In the genomic region with DNA sequence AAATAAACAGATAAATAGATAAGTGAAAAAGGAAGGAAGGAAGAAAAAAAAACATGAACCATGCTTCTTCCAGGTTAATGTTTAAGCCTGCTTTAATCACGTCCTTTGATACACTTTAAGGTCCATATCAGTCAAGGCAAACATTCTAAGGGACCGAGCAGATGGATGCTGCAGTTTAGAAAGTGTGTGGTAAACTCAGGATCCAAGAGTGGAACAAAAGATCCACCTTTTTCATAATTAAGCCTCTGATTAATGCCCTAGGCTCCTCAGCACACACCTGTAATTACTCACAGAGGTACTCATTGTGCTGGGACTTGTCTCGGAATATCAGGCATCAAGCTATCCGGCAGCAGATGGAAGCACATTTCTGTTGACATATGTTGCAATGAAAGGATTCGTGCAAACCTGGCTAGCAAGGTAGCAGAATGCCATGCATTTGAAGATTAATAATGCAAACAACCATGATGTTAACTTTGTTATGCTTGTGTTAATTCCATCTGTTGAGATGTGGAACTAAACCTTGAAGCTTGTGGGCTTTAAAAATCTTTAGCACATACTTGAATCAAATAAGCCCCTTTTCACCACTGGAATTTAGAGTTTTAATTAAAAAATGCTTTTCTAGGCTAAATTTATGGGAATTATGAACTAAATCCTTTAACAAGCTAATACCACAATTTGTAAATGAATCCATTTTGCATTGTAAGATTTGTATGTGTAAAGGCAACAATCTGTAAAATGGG, we compare ENCODE assay signal across 1 cellular context.
TF ChIP-seq lines count a peak whose summit lies in the region.

No MANE protein-coding gene starts in this region.

TF ChIP-seq in HepG2, 621 proteins besides CTCF, POLR2A, EP300 and RAD21 (continued from another document and continues in another):
- TF ChIP-seq, protein P1, sequence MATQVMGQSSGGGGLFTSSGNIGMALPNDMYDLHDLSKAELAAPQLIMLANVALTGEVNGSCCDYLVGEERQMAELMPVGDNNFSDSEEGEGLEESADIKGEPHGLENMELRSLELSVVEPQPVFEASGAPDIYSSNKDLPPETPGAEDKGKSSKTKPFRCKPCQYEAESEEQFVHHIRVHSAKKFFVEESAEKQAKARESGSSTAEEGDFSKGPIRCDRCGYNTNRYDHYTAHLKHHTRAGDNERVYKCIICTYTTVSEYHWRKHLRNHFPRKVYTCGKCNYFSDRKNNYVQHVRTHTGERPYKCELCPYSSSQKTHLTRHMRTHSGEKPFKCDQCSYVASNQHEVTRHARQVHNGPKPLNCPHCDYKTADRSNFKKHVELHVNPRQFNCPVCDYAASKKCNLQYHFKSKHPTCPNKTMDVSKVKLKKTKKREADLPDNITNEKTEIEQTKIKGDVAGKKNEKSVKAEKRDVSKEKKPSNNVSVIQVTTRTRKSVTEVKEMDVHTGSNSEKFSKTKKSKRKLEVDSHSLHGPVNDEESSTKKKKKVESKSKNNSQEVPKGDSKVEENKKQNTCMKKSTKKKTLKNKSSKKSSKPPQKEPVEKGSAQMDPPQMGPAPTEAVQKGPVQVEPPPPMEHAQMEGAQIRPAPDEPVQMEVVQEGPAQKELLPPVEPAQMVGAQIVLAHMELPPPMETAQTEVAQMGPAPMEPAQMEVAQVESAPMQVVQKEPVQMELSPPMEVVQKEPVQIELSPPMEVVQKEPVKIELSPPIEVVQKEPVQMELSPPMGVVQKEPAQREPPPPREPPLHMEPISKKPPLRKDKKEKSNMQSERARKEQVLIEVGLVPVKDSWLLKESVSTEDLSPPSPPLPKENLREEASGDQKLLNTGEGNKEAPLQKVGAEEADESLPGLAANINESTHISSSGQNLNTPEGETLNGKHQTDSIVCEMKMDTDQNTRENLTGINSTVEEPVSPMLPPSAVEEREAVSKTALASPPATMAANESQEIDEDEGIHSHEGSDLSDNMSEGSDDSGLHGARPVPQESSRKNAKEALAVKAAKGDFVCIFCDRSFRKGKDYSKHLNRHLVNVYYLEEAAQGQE (IDR thresholded peaks at IDR 0.05; ENCODE audit: borderline replicate concordance in 1 of 2, low read depth in 1 of 2, low read length in 2 of 2), result no peak
- TF ChIP-seq SOX6 (IDR thresholded peaks at IDR 0.05), result no peak
- peak; percentile 84 for TF ChIP-seq SOX6 (CRISPR knock-in tag; IDR thresholded peaks at IDR 0.05)
- TF ChIP-seq ERF (CRISPR knock-in tag; IDR thresholded peaks at IDR 0.05), result 0 out of 2 replicates have a peak, but pooled peaks have one; percentile 18
- TF ChIP-seq, protein P2, sequence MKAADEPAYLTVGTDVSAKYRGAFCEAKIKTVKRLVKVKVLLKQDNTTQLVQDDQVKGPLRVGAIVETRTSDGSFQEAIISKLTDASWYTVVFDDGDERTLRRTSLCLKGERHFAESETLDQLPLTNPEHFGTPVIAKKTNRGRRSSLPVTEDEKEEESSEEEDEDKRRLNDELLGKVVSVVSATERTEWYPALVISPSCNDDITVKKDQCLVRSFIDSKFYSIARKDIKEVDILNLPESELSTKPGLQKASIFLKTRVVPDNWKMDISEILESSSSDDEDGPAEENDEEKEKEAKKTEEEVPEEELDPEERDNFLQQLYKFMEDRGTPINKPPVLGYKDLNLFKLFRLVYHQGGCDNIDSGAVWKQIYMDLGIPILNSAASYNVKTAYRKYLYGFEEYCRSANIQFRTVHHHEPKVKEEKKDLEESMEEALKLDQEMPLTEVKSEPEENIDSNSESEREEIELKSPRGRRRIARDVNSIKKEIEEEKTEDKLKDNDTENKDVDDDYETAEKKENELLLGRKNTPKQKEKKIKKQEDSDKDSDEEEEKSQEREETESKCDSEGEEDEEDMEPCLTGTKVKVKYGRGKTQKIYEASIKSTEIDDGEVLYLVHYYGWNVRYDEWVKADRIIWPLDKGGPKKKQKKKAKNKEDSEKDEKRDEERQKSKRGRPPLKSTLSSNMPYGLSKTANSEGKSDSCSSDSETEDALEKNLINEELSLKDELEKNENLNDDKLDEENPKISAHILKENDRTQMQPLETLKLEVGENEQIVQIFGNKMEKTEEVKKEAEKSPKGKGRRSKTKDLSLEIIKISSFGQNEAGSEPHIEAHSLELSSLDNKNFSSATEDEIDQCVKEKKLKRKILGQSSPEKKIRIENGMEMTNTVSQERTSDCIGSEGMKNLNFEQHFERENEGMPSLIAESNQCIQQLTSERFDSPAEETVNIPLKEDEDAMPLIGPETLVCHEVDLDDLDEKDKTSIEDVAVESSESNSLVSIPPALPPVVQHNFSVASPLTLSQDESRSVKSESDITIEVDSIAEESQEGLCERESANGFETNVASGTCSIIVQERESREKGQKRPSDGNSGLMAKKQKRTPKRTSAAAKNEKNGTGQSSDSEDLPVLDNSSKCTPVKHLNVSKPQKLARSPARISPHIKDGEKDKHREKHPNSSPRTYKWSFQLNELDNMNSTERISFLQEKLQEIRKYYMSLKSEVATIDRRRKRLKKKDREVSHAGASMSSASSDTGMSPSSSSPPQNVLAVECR (CRISPR knock-in tag; IDR thresholded peaks at IDR 0.05; ENCODE audit: borderline replicate concordance), result no peak; the same call in 1 of the 2 replicates
- TF ChIP-seq ZNF350 (CRISPR knock-in tag; IDR thresholded peaks at IDR 0.05; ENCODE audit: borderline replicate concordance, low read depth), result no peak
- TF ChIP-seq, protein P3, sequence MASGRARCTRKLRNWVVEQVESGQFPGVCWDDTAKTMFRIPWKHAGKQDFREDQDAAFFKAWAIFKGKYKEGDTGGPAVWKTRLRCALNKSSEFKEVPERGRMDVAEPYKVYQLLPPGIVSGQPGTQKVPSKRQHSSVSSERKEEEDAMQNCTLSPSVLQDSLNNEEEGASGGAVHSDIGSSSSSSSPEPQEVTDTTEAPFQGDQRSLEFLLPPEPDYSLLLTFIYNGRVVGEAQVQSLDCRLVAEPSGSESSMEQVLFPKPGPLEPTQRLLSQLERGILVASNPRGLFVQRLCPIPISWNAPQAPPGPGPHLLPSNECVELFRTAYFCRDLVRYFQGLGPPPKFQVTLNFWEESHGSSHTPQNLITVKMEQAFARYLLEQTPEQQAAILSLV (CRISPR knock-in tag; IDR thresholded peaks at IDR 0.05; ENCODE audit: borderline replicate concordance), result no peak
- TF ChIP-seq, protein P4, sequence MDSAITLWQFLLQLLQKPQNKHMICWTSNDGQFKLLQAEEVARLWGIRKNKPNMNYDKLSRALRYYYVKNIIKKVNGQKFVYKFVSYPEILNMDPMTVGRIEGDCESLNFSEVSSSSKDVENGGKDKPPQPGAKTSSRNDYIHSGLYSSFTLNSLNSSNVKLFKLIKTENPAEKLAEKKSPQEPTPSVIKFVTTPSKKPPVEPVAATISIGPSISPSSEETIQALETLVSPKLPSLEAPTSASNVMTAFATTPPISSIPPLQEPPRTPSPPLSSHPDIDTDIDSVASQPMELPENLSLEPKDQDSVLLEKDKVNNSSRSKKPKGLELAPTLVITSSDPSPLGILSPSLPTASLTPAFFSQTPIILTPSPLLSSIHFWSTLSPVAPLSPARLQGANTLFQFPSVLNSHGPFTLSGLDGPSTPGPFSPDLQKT (CRISPR knock-in tag; IDR thresholded peaks at IDR 0.05; ENCODE audit: borderline replicate concordance), result no peak
- TF ChIP-seq KDM2A (CRISPR knock-in tag; IDR thresholded peaks at IDR 0.05; ENCODE audit: borderline replicate concordance, low read depth), result 0 out of 2 replicates have a peak, but pooled peaks have one; percentile 20
- peak; percentile 87 for TF ChIP-seq DPF2 (CRISPR knock-in tag; IDR thresholded peaks at IDR 0.05; ENCODE audit: borderline replicate concordance, low read depth)
- TF ChIP-seq ZNF33B (CRISPR knock-in tag; IDR thresholded peaks at IDR 0.05), result peak; percentile 28; the same call in 1 of the 2 replicates
- 0 out of 2 replicates have a peak, but pooled peaks have one; percentile 59 for TF ChIP-seq ZNF589 (CRISPR knock-in tag; conservative IDR thresholded peaks at IDR 0.05)
- TF ChIP-seq, protein P5, sequence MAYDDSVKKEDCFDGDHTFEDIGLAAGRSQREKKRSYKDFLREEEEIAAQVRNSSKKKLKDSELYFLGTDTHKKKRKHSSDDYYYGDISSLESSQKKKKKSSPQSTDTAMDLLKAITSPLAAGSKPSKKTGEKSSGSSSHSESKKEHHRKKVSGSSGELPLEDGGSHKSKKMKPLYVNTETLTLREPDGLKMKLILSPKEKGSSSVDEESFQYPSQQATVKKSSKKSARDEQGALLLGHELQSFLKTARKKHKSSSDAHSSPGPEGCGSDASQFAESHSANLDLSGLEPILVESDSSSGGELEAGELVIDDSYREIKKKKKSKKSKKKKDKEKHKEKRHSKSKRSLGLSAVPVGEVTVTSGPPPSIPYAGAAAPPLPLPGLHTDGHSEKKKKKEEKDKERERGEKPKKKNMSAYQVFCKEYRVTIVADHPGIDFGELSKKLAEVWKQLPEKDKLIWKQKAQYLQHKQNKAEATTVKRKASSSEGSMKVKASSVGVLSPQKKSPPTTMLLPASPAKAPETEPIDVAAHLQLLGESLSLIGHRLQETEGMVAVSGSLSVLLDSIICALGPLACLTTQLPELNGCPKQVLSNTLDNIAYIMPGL (CRISPR knock-in tag; IDR thresholded peaks at IDR 0.05; ENCODE audit: borderline replicate concordance in 1 of 2, low read depth in 1 of 2), result 0 out of 4 replicates have a peak, but pooled peaks of 1 of the 2 experiments have one; percentile 39
- TF ChIP-seq ZC3H13 (CRISPR knock-in tag; IDR thresholded peaks at IDR 0.05), result no peak
- TF ChIP-seq TARDBP (CRISPR knock-in tag; IDR thresholded peaks at IDR 0.05), result peak; percentile 83
- TF ChIP-seq, protein P6, sequence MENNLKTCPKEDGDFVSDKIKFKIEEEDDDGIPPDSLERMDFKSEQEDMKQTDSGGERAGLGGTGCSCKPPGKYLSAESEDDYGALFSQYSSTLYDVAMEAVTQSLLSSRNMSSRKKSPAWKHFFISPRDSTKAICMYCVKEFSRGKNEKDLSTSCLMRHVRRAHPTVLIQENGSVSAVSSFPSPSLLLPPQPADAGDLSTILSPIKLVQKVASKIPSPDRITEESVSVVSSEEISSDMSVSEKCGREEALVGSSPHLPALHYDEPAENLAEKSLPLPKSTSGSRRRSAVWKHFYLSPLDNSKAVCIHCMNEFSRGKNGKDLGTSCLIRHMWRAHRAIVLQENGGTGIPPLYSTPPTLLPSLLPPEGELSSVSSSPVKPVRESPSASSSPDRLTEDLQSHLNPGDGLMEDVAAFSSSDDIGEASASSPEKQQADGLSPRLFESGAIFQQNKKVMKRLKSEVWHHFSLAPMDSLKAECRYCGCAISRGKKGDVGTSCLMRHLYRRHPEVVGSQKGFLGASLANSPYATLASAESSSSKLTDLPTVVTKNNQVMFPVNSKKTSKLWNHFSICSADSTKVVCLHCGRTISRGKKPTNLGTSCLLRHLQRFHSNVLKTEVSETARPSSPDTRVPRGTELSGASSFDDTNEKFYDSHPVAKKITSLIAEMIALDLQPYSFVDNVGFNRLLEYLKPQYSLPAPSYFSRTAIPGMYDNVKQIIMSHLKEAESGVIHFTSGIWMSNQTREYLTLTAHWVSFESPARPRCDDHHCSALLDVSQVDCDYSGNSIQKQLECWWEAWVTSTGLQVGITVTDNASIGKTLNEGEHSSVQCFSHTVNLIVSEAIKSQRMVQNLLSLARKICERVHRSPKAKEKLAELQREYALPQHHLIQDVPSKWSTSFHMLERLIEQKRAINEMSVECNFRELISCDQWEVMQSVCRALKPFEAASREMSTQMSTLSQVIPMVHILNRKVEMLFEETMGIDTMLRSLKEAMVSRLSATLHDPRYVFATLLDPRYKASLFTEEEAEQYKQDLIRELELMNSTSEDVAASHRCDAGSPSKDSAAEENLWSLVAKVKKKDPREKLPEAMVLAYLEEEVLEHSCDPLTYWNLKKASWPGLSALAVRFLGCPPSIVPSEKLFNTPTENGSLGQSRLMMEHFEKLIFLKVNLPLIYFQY (CRISPR knock-in tag; IDR thresholded peaks at IDR 0.05; ENCODE audit: borderline replicate concordance), result no peak
- TF ChIP-seq TCF7 (IDR thresholded peaks at IDR 0.05; ENCODE audit: low read depth), result peak; percentile 73
- TF ChIP-seq, protein P7, sequence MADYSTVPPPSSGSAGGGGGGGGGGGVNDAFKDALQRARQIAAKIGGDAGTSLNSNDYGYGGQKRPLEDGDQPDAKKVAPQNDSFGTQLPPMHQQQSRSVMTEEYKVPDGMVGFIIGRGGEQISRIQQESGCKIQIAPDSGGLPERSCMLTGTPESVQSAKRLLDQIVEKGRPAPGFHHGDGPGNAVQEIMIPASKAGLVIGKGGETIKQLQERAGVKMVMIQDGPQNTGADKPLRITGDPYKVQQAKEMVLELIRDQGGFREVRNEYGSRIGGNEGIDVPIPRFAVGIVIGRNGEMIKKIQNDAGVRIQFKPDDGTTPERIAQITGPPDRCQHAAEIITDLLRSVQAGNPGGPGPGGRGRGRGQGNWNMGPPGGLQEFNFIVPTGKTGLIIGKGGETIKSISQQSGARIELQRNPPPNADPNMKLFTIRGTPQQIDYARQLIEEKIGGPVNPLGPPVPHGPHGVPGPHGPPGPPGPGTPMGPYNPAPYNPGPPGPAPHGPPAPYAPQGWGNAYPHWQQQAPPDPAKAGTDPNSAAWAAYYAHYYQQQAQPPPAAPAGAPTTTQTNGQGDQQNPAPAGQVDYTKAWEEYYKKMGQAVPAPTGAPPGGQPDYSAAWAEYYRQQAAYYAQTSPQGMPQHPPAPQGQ (CRISPR knock-in tag; IDR thresholded peaks at IDR 0.05; ENCODE audit: borderline replicate concordance), result 0 out of 2 replicates have a peak, but pooled peaks have one; percentile 39
- TF ChIP-seq, protein P8, sequence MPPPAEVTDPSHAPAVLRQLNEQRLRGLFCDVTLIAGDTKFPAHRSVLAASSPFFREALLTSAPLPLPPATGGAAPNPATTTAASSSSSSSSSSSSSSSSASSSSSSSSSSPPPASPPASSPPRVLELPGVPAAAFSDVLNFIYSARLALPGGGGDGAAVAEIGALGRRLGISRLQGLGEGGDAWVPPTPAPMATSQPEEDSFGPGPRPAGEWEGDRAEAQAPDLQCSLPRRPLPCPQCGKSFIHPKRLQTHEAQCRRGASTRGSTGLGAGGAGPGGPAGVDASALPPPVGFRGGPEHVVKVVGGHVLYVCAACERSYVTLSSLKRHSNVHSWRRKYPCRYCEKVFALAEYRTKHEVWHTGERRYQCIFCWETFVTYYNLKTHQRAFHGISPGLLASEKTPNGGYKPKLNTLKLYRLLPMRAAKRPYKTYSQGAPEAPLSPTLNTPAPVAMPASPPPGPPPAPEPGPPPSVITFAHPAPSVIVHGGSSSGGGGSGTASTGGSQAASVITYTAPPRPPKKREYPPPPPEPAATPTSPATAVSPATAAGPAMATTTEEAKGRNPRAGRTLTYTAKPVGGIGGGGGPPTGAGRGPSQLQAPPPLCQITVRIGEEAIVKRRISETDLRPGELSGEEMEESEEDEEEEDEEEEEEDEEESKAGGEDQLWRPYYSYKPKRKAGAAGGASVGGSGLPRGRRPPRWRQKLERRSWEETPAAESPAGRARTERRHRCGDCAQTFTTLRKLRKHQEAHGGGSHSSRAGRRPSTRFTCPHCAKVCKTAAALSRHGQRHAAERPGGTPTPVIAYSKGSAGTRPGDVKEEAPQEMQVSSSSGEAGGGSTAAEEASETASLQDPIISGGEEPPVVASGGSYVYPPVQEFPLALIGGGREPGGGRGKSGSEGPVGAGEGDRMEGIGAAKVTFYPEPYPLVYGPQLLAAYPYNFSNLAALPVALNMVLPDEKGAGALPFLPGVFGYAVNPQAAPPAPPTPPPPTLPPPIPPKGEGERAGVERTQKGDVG (CRISPR knock-in tag; IDR thresholded peaks at IDR 0.05; ENCODE audit: borderline replicate concordance), result no peak
- no peak for TF ChIP-seq ZNF484 (CRISPR knock-in tag; IDR thresholded peaks at IDR 0.05; ENCODE audit: borderline replicate concordance, low read depth)
- TF ChIP-seq, protein P9, sequence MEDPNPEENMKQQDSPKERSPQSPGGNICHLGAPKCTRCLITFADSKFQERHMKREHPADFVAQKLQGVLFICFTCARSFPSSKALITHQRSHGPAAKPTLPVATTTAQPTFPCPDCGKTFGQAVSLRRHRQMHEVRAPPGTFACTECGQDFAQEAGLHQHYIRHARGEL (CRISPR knock-in tag; IDR thresholded peaks at IDR 0.05), result no peak
- TF ChIP-seq HNRNPH1 (optimal IDR thresholded peaks at IDR 0.05; ENCODE audit: low read depth, low read length), result no peak
